ENCODE assay signal across 1 cellular context in the genomic region with DNA sequence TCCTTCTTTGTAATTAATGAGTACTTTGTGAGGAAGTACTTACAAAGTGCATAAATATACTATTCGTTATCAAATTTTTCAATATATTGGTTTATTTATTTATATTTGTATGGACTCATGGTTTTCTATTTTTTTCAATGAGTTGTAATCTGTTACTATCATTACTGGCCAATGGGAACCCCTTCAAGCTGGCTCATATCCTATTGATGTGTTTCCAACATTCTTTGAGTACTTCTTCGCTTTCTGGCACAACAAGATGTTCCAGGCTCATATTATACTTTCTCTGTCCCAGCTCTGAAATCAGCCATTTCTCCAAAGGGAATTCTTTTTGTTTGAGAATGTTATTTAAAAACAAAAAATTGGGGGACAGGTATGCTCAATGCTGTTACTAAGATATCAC.
TF ChIP-seq lines count a peak whose summit lies in the region.

No MANE protein-coding gene starts in this region.

TF ChIP-seq in SK-N-SH treated with all-trans-retinoic acid at 6 μM for 48 hours, 23 proteins besides CTCF, POLR2A, EP300 and RAD21 (continued from another document):
- TF ChIP-seq, protein P1, sequence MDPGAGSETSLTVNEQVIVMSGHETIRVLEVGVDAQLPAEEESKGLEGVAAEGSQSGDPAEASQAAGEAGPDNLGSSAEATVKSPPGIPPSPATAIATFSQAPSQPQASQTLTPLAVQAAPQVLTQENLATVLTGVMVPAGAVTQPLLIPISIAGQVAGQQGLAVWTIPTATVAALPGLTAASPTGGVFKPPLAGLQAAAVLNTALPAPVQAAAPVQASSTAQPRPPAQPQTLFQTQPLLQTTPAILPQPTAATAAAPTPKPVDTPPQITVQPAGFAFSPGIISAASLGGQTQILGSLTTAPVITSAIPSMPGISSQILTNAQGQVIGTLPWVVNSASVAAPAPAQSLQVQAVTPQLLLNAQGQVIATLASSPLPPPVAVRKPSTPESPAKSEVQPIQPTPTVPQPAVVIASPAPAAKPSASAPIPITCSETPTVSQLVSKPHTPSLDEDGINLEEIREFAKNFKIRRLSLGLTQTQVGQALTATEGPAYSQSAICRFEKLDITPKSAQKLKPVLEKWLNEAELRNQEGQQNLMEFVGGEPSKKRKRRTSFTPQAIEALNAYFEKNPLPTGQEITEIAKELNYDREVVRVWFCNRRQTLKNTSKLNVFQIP (CRISPR knock-in tag; IDR thresholded peaks at IDR 0.05; ENCODE audit: borderline replicate concordance, low read depth): no peak
- TF ChIP-seq ZFP30 (CRISPR knock-in tag; IDR thresholded peaks at IDR 0.05) (no peak), ESRRG (CRISPR knock-in tag; IDR thresholded peaks at IDR 0.05) (no peak)
- TF ChIP-seq, protein P2, sequence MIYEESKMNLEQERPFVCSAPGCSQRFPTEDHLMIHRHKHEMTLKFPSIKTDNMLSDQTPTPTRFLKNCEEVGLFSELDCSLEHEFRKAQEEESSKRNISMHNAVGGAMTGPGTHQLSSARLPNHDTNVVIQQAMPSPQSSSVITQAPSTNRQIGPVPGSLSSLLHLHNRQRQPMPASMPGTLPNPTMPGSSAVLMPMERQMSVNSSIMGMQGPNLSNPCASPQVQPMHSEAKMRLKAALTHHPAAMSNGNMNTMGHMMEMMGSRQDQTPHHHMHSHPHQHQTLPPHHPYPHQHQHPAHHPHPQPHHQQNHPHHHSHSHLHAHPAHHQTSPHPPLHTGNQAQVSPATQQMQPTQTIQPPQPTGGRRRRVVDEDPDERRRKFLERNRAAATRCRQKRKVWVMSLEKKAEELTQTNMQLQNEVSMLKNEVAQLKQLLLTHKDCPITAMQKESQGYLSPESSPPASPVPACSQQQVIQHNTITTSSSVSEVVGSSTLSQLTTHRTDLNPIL (CRISPR knock-in tag; IDR thresholded peaks at IDR 0.05; ENCODE audit: low read depth): no peak
